In the genomic region with DNA sequence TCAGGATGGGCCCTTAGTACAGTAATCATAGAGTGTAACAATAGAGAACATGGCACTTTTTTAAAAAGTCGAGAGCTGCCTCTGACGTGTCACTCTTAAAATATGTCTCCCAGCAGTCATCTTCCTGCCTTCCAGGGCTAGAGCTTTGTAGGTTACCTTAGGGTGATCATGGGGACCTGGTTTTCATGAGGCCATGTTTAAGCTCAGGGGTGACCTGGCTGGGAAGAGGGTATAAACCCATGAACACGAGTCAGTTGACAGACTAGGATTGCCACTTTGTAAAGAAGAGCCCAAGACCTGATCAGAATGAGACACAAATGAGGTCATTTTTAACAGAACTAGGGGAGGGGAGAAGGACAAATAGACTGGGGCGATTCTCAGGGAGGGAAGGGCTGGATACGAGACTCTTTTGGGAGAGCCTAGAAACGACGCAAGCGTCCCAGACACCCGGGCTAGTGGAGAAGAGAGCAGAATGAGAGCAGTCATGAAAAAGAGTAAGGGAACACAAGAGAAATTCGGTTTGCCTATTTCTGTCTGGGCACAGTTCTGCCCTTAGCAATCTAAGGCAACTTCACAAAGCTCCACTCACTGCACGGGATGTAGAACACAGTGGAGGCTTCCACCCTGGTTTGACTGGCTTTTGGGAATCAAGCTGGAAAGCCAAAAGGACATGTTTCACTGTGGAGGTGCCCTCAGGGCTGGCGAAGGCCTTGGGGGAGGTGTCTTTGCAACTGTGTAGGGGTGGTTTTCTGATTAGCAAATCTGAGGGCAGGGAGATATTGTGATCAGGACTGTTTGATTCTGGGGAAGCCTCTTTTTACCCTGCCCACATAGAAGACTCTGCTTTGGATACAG, we compare ENCODE assay signal across 2 cellular contexts.
TF ChIP-seq lines count a peak whose summit lies in the region.

No MANE protein-coding gene starts in this region.

TF ChIP-seq in HCT116, 20 proteins besides CTCF, POLR2A, EP300 and RAD21:
- TF ChIP-seq JUND (IDR thresholded peaks at IDR 0.05), result no peak
- TF ChIP-seq YY1 (IDR thresholded peaks at IDR 0.05; ENCODE audit: extremely low read depth, insufficient replicate concordance, low read depth, low read length), result no peak
- TF ChIP-seq SIN3A (IDR thresholded peaks at IDR 0.05; ENCODE audit: low read depth), result no peak
- no peak for TF ChIP-seq TCF7L2 (IDR thresholded peaks at IDR 0.05; ENCODE audit: borderline replicate concordance, extremely low read depth, insufficient read depth, insufficient read length)
- no peak for TF ChIP-seq SRF (IDR thresholded peaks at IDR 0.05; ENCODE audit: low read depth)
- TF ChIP-seq, protein P1, sequence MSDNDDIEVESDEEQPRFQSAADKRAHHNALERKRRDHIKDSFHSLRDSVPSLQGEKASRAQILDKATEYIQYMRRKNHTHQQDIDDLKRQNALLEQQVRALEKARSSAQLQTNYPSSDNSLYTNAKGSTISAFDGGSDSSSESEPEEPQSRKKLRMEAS (IDR thresholded peaks at IDR 0.05), result no peak

TF ChIP-seq in K562, 482 proteins besides CTCF, POLR2A, EP300 and RAD21:
- TF ChIP-seq EHMT2 (IDR thresholded peaks at IDR 0.05) (0 out of 2 replicates have a peak, but pooled peaks have one; percentile 26), ZNF589 (CRISPR knock-in tag; IDR thresholded peaks at IDR 0.05; ENCODE audit: low read depth) (peak; percentile 53; the same call in 1 of the 2 replicates), SMAD4 (CRISPR knock-in tag; conservative IDR thresholded peaks at IDR 0.05) (peak; percentile 54), CBX1 (IDR thresholded peaks at IDR 0.05; ENCODE audit: low read depth) (no peak), ATF7 (IDR thresholded peaks at IDR 0.05) (peak; percentile 58), MEIS2 (IDR thresholded peaks at IDR 0.05; ENCODE audit: partially characterized antibody) (peak; percentile 13), PTTG1 (tag; IDR thresholded peaks at IDR 0.05; ENCODE audit: low read depth) (peak; percentile 21; the same call in 1 of the 2 replicates), SRSF9 (IDR thresholded peaks at IDR 0.05; ENCODE audit: borderline replicate concordance, low read depth, low read length) (no peak), ZNF507 (tag; conservative IDR thresholded peaks at IDR 0.05) (no peak), BACH1 (tag; IDR thresholded peaks at IDR 0.05) (0 out of 2 replicates have a peak, but pooled peaks have one; percentile 23), MEF2D (tag; conservative IDR thresholded peaks at IDR 0.05; ENCODE audit: low read depth) (0 out of 2 replicates have a peak, but pooled peaks have one; percentile 5), NR3C1 (CRISPR knock-in tag; IDR thresholded peaks at IDR 0.05) (no peak), DMBX1 (CRISPR knock-in tag; IDR thresholded peaks at IDR 0.05; ENCODE audit: borderline replicate concordance) (no peak), ARID1B (IDR thresholded peaks at IDR 0.05) (no peak), NRF1 (conservative IDR thresholded peaks at IDR 0.05 in 1 of 2, IDR thresholded peaks at IDR 0.05 in 1 of 2) (0 out of 4 replicates have a peak, but pooled peaks of 1 of the 2 experiments have one; percentile 20), GTF2F1 (IDR thresholded peaks at IDR 0.05; ENCODE audit: low read depth, low read length) (no peak), ZNF263 (CRISPR knock-in tag; IDR thresholded peaks at IDR 0.05; ENCODE audit: borderline replicate concordance) (no peak), NR2C2 (CRISPR knock-in tag; IDR thresholded peaks at IDR 0.05) (no peak), NR2C2 (tag; IDR thresholded peaks at IDR 0.05) (peak; percentile 50), MAZ (CRISPR knock-in tag; conservative IDR thresholded peaks at IDR 0.05 in 1 of 2, IDR thresholded peaks at IDR 0.05 in 1 of 2) (peak in 1 of 2 experiments; percentile 50; a peak in 1 of 4 replicates), CXXC5 (CRISPR knock-in tag; IDR thresholded peaks at IDR 0.05) (peak; percentile 6; the same call in 1 of the 2 replicates), ZFPM2 (CRISPR knock-in tag; IDR thresholded peaks at IDR 0.05) (no peak), ERF (CRISPR knock-in tag; IDR thresholded peaks at IDR 0.05) (0 out of 2 replicates have a peak, but pooled peaks have one; percentile 76), YY1 (IDR thresholded peaks at IDR 0.05; ENCODE audit: borderline replicate concordance in 1 of 3, control insufficient read depth in 1 of 3, extremely low read depth in 1 of 3, insufficient read depth in 3 of 3, insufficient read length in 1 of 3, insufficient replicate concordance in 2 of 3, low read depth in 1 of 3, low read length in 2 of 3) (peak in 1 of 3 experiments; percentile 42), KAT7 (CRISPR knock-in tag; IDR thresholded peaks at IDR 0.05; ENCODE audit: borderline replicate concordance) (0 out of 2 replicates have a peak, but pooled peaks have one; percentile 49), ATF1 (CRISPR knock-in tag; IDR thresholded peaks at IDR 0.05) (no peak), ATF1 (tag; IDR thresholded peaks at IDR 0.05) (peak; percentile 36; the same call in 1 of the 2 replicates), IFI16 (CRISPR knock-in tag; IDR thresholded peaks at IDR 0.05) (no peak)
- TF ChIP-seq, protein P1 (CRISPR knock-in tag; IDR thresholded peaks at IDR 0.05), result peak; percentile 32; the same call in 1 of the 2 replicates
- TF ChIP-seq, protein P2, sequence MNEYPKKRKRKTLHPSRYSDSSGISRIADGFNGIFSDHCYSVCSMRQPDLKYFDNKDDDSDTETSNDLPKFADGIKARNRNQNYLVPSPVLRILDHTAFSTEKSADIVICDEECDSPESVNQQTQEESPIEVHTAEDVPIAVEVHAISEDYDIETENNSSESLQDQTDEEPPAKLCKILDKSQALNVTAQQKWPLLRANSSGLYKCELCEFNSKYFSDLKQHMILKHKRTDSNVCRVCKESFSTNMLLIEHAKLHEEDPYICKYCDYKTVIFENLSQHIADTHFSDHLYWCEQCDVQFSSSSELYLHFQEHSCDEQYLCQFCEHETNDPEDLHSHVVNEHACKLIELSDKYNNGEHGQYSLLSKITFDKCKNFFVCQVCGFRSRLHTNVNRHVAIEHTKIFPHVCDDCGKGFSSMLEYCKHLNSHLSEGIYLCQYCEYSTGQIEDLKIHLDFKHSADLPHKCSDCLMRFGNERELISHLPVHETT (CRISPR knock-in tag; conservative IDR thresholded peaks at IDR 0.05 in 1 of 2, IDR thresholded peaks at IDR 0.05 in 1 of 2), result peak in 1 of 2 experiments; percentile 62; a peak in 1 of 4 replicates
- TF ChIP-seq, protein P3, sequence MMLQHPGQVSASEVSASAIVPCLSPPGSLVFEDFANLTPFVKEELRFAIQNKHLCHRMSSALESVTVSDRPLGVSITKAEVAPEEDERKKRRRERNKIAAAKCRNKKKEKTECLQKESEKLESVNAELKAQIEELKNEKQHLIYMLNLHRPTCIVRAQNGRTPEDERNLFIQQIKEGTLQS (IDR thresholded peaks at IDR 0.05), result peak; percentile 62
- TF ChIP-seq, protein P3 (CRISPR knock-in tag; conservative IDR thresholded peaks at IDR 0.05), result no peak
- TF ChIP-seq, protein P4, sequence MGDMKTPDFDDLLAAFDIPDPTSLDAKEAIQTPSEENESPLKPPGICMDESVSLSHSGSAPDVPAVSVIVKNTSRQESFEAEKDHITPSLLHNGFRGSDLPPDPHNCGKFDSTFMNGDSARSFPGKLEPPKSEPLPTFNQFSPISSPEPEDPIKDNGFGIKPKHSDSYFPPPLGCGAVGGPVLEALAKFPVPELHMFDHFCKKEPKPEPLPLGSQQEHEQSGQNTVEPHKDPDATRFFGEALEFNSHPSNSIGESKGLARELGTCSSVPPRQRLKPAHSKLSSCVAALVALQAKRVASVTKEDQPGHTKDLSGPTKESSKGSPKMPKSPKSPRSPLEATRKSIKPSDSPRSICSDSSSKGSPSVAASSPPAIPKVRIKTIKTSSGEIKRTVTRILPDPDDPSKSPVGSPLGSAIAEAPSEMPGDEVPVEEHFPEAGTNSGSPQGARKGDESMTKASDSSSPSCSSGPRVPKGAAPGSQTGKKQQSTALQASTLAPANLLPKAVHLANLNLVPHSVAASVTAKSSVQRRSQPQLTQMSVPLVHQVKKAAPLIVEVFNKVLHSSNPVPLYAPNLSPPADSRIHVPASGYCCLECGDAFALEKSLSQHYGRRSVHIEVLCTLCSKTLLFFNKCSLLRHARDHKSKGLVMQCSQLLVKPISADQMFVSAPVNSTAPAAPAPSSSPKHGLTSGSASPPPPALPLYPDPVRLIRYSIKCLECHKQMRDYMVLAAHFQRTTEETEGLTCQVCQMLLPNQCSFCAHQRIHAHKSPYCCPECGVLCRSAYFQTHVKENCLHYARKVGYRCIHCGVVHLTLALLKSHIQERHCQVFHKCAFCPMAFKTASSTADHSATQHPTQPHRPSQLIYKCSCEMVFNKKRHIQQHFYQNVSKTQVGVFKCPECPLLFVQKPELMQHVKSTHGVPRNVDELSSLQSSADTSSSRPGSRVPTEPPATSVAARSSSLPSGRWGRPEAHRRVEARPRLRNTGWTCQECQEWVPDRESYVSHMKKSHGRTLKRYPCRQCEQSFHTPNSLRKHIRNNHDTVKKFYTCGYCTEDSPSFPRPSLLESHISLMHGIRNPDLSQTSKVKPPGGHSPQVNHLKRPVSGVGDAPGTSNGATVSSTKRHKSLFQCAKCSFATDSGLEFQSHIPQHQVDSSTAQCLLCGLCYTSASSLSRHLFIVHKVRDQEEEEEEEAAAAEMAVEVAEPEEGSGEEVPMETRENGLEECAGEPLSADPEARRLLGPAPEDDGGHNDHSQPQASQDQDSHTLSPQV (IDR thresholded peaks at IDR 0.05), result peak; percentile 51; the same call in 1 of the 2 replicates
- TF ChIP-seq, protein P5, sequence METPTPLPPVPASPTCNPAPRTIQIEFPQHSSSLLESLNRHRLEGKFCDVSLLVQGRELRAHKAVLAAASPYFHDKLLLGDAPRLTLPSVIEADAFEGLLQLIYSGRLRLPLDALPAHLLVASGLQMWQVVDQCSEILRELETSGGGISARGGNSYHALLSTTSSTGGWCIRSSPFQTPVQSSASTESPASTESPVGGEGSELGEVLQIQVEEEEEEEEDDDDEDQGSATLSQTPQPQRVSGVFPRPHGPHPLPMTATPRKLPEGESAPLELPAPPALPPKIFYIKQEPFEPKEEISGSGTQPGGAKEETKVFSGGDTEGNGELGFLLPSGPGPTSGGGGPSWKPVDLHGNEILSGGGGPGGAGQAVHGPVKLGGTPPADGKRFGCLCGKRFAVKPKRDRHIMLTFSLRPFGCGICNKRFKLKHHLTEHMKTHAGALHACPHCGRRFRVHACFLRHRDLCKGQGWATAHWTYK (CRISPR knock-in tag; IDR thresholded peaks at IDR 0.05), result 0 out of 2 replicates have a peak, but pooled peaks have one; percentile 44
- TF ChIP-seq, protein P6, sequence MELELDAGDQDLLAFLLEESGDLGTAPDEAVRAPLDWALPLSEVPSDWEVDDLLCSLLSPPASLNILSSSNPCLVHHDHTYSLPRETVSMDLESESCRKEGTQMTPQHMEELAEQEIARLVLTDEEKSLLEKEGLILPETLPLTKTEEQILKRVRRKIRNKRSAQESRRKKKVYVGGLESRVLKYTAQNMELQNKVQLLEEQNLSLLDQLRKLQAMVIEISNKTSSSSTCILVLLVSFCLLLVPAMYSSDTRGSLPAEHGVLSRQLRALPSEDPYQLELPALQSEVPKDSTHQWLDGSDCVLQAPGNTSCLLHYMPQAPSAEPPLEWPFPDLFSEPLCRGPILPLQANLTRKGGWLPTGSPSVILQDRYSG (tag; conservative IDR thresholded peaks at IDR 0.05; ENCODE audit: low read depth), result no peak
- TF ChIP-seq, protein P7, sequence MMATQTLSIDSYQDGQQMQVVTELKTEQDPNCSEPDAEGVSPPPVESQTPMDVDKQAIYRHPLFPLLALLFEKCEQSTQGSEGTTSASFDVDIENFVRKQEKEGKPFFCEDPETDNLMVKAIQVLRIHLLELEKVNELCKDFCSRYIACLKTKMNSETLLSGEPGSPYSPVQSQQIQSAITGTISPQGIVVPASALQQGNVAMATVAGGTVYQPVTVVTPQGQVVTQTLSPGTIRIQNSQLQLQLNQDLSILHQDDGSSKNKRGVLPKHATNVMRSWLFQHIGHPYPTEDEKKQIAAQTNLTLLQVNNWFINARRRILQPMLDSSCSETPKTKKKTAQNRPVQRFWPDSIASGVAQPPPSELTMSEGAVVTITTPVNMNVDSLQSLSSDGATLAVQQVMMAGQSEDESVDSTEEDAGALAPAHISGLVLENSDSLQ (IDR thresholded peaks at IDR 0.05), result peak; percentile 50; the same call in 1 of the 2 replicates
- TF ChIP-seq, protein P8, sequence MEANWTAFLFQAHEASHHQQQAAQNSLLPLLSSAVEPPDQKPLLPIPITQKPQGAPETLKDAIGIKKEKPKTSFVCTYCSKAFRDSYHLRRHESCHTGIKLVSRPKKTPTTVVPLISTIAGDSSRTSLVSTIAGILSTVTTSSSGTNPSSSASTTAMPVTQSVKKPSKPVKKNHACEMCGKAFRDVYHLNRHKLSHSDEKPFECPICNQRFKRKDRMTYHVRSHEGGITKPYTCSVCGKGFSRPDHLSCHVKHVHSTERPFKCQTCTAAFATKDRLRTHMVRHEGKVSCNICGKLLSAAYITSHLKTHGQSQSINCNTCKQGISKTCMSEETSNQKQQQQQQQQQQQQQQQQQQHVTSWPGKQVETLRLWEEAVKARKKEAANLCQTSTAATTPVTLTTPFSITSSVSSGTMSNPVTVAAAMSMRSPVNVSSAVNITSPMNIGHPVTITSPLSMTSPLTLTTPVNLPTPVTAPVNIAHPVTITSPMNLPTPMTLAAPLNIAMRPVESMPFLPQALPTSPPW (CRISPR knock-in tag; IDR thresholded peaks at IDR 0.05), result 0 out of 2 replicates have a peak, but pooled peaks have one; percentile 15
